In the genomic region with DNA sequence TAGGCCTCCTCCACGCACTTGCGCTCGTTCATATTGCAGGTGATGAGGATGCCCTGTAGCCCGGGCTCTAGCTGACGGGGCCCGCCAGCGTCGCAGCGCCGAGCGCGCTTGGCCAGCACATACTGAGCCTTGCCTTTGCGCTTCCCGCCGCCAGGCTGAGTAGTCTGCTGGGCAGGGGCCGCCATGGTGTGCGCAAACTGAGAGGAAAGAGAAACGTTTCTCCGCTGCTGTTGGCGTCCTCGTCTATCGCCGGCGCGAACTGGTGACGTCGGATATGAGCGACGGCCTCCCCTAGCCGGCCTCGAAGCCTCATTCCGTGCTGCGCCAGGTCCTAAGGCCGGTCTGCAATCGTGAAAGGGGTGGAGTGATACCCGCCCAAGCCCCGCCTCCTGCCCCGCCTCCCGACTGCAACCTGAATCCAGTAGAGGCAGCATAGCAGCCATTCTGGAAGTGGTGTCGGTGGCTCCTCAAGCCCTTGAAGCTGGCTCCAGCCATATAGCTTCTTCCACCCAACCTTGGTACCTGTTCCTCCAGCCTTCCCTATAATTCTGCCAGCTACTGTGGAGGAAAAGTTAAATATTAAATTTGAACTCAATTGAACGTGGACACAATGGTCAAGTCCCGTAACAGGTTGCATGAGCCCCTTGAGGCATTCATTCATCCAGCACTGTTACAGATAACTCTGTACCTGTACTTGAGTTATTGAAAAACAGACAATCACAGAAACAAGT, we compare ENCODE assay signal across 8 cellular contexts. TPM values are rescaled to one million over a fixed set of nuclear protein-coding genes. Genes with fewer than 3 reads are reported as not detected.
A peak's percentile ranks its signal among the peaks of the same experiment; 100 is the strongest.
DNase-seq lines count a peak whose midpoint lies in the region; FAIRE-seq and TF ChIP-seq lines count a peak whose summit lies in the region.

A gene with protein sequence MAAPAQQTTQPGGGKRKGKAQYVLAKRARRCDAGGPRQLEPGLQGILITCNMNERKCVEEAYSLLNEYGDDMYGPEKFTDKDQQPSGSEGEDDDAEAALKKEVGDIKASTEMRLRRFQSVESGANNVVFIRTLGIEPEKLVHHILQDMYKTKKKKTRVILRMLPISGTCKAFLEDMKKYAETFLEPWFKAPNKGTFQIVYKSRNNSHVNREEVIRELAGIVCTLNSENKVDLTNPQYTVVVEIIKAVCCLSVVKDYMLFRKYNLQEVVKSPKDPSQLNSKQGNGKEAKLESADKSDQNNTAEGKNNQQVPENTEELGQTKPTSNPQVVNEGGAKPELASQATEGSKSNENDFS (minus strand): TSS at position 264 of the 731 bp plus-strand sequence. CDS start 79 bp downstream, at position 185.

- peak within 1 kb of the TSS; percentile 99 for H3K4me3 Mint-ChIP-seq in neural crest cell

- no peaks in the 10 kb centered on the region for H4K20me1 ChIP-seq in MM.1S (ENCODE audit: insufficient read depth, low read length)

- H3K9me3 ChIP-seq in HAP-1 (no peaks in the 10 kb centered on the region), MM.1S (replicated peaks; ENCODE audit: insufficient read depth, low read length) (no peaks in the 10 kb centered on the region), stomach (peaks cover 0 to under 1% (median 0%) of the 10 kb centered on the region in 4 donors)

- FAIRE-seq in G401.6 (lab: Jason Lieb, UNC) = peak; percentile 73

- H3K79me2 ChIP-seq in MM.1S (ENCODE audit: low read length) = peaks cover 33% of the 10 kb centered on the region

- H3K4me1 ChIP-seq in HAP-1 (peaks cover 8% of the 10 kb centered on the region), MM.1S (ENCODE audit: low read length) (peaks cover 5% of the 10 kb centered on the region; the same call in 1 of the 2 replicates), stomach (peaks cover 16 to 36% (median 30%) of the 10 kb centered on the region in 4 donors)

- H3K27me3 Mint-ChIP-seq in neural crest cell (ENCODE audit: low read depth) = no peaks in the 10 kb centered on the region

- no peaks in the 10 kb centered on the region for H3K9me2 ChIP-seq in MM.1S (replicated peaks; ENCODE audit: insufficient read depth, low read length)

- H2AFZ ChIP-seq in MM.1S (ENCODE audit: low read length) = peak within 1 kb of the TSS; percentile 99

- H3K27ac ChIP-seq in MM.1S (ENCODE audit: low read length) = peak within 1 kb of the TSS; percentile 96
- peak within 1 kb of the TSS; percentile 97 to 99 (median 99) for H3K27ac ChIP-seq in stomach

- H3K27me3 ChIP-seq in HAP-1 (ENCODE audit: low read depth) = no peaks in the 10 kb centered on the region
- H3K27me3 ChIP-seq in MM.1S (replicated peaks; ENCODE audit: insufficient read depth, low read length) = no peaks in the 10 kb centered on the region
- H3K27me3 ChIP-seq in stomach = no peaks in the 10 kb centered on the region

- H3K9ac ChIP-seq in MM.1S (ENCODE audit: low read length) = peak within 1 kb of the TSS; percentile 99

- no peaks in the 10 kb centered on the region for H3K9me3 Mint-ChIP-seq in neural crest cell

- peak within 1 kb of the TSS; percentile 99 for H3K4me3 ChIP-seq in HAP-1
- peak within 1 kb of the TSS; percentile 100 for H3K4me3 ChIP-seq in MM.1S (ENCODE audit: low read length)
- peak within 1 kb of the TSS; percentile 100 for H3K4me3 ChIP-seq in fibroblast of villous mesenchyme (ENCODE audit: low read depth, low read length)
- H3K4me3 ChIP-seq in stomach = peak within 1 kb of the TSS; percentile 76 to 99 (median 92)

- H3K27ac Mint-ChIP-seq in neural crest cell (ENCODE audit: unreplicated experiment) = peak within 1 kb of the TSS; percentile 96

- peak; percentile 33 for TF ChIP-seq CTCF in MM.1S (IDR thresholded peaks at IDR 0.05; ENCODE audit: low read length)
- TF ChIP-seq CTCF in fibroblast of villous mesenchyme (IDR thresholded peaks at IDR 0.05; ENCODE audit: insufficient read depth, low read depth, low read length) = no peak
- no peak for TF ChIP-seq CTCF in neural crest cell (conservative IDR thresholded peaks at IDR 0.05)
- TF ChIP-seq CTCF in stomach (IDR thresholded peaks at IDR 0.05) = peak in 1 of 7 experiments; percentile 19

- TF ChIP-seq POLR2A in stomach (IDR thresholded peaks at IDR 0.05) = peak in 2 of 4 donors; percentile 46 to 69

- peaks cover 10% of the 10 kb centered on the region; the same call in 1 of the 2 replicates for H3F3A ChIP-seq in MM.1S (ENCODE audit: insufficient read depth, low read length)

- H3K36me3 Mint-ChIP-seq in neural crest cell (ENCODE audit: low read depth) = peaks cover 5% of the 10 kb centered on the region

- H3K36me3 ChIP-seq in HAP-1 (replicated peaks) (peaks cover 23% of the 10 kb centered on the region), MM.1S (replicated peaks; ENCODE audit: insufficient read depth, low read length) (peaks cover 6% of the 10 kb centered on the region; the same call in 1 of the 2 replicates), stomach (peaks cover 11 to 24% (median 22%) of the 10 kb centered on the region in 4 donors)

- no peak for TF ChIP-seq EP300 in stomach (IDR thresholded peaks at IDR 0.05)

- peak within 1 kb of the TSS; percentile 87 for H3K4me2 ChIP-seq in MM.1S (ENCODE audit: low read depth, low read length)

- in situ Hi-C loops in HAP-1 (cut with MboI; ENCODE audit: low sequenced_read_pairs) = no loop called here

- peaks cover 19% of the 10 kb centered on the region for H3K4me1 Mint-ChIP-seq in neural crest cell

- 1 to 8% (median 3%) methylated on average over 10 to 42 of the region's 42 CpGs for WGBS in stomach, 5 donors

- DNase-seq in HAP-1 (ENCODE audit: low spot score in 2 of 2) = peak; percentile 89 to 98
- DNase-seq in MM.1S = peak; percentile 96
- peak; percentile 51 for DNase-seq in SIG-M5 (lab: John Stamatoyannopoulos, UW)
- peak; percentile 92 for DNase-seq in activated gamma-delta T cell (lab: John Stamatoyannopoulos, UW)
- peak; percentile 95 for DNase-seq in fibroblast of villous mesenchyme (ENCODE audit: low read depth)
- DNase-seq in neural crest cell (ENCODE audit: low read depth, low spot score) = peak; percentile 91
- DNase-seq in stomach = peak; percentile 98

- intact Hi-C loops in stomach (cut with DNase I; ENCODE audit: low total_unique reads) = no loop called here

RNA-seq across cellular contexts. Expression of the gene that starts here (rescaled TPM):
- 69.6 and 74.7 TPM in 2 replicates for total RNA-seq in fibroblast of villous mesenchyme
- total RNA-seq in neural crest cell = 41.5 and 43.0 TPM in 2 replicates
- 100 to 1,000 TPM in 1 of 5 donors, 10 to 100 TPM in 3, 1 to 10 TPM in 1; 3.2 to 101 (median 44.6) TPM for total RNA-seq in stomach
- 10 to 100 TPM; 14.7 to 24.0 (median 18.6) TPM for polyA plus RNA-seq in stomach

Comparison
In these comparisons a context has a peak if more than half of its experiments do, and no peak if none do; other contexts are left out.
1. Peak in every context shown above with its lines: DNase-seq, H3K4me3 ChIP-seq and H3K27ac ChIP-seq.